In the genomic region with DNA sequence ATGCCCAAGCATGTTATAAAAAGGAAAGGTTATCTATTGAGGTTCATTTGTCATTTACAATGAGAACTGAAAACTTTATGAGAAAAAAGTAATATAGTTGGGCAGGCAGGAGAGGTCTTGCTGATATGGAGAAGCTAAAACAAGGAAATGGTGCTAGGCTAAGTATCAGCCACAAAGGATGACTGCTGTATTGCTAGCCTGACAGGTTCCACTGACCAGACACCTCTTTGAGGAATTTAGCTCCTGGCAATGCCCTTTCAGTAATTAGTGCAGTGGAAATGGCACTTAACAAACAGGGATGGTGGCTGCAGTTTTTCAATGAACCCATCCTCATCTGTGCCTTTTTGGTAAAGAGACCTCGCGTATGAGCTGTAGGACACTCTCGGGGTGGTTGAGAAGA, we compare ENCODE assay signal across 19 cellular contexts.
"Had no signal": no experiment of that assay in that cellular context is flagged by ENCODE, and none has a peak within 500 bp of the region (broad histone marks: within the 10 kb centered on the region; RNA-seq: fewer than 3 reads in every experiment).

No MANE protein-coding gene starts in this region.

- FAIRE-seq: pancreas had no signal

- H3K4me1 Mint-ChIP-seq: neural crest cell had no signal

- ATAC-seq: foreskin keratinocyte, left colon, left ventricle myocardium superior, natural killer cell, pancreas, sciatic nerve had no signal

- H3K36me3 ChIP-seq: colonic mucosa, pancreas, prostate gland, thoracic aorta, transverse colon had no signal

- H3K27me3 ChIP-seq: colonic mucosa, foreskin keratinocyte, pancreas, stomach, transverse colon had no signal

- H3K9me3 Mint-ChIP-seq: immature natural killer cell, natural killer cell, neural crest cell had no signal

- H3K4me3 Mint-ChIP-seq: immature natural killer cell, natural killer cell, neural crest cell had no signal

- H3K4me1 ChIP-seq: colonic mucosa, prostate gland, transverse colon had no signal

- H3K9me3 ChIP-seq: colonic mucosa, pancreas, prostate gland, stomach, thoracic aorta, transverse colon had no signal

- H3K36me3 Mint-ChIP-seq: natural killer cell had no signal

- H3K27ac ChIP-seq: colonic mucosa, foreskin keratinocyte, pancreas, prostate gland, stomach, thoracic aorta, transverse colon had no signal

- H3K4me3 ChIP-seq: colonic mucosa, lung, pancreas, prostate gland, stomach, thoracic aorta, transverse colon had no signal

- DNase-seq: colonic mucosa; dermis blood vessel endothelial cell; erythroblast; foreskin keratinocyte; immature natural killer cell; left colon; left ventricle myocardium superior; natural killer cell; occipital lobe; pancreas; stimulated activated naive CD4-positive, alpha-beta T cell; stomach; substantia nigra; transverse colon had no signal
